In genomic region chr11:97979741-97980140, GRCh38 we compare ENCODE assay signal across 15 cellular contexts.
"Had no signal": no experiment of that assay in that cellular context is flagged by ENCODE, and none has a peak within 500 bp of the region (broad histone marks: within the 10 kb centered on the region; RNA-seq: fewer than 3 reads in every experiment).

No MANE protein-coding gene starts in this region.

- H3K4me3 ChIP-seq: body of pancreas, esophagus squamous epithelium, upper lobe of right lung had no signal

- H3K4me1 Mint-ChIP-seq: natural killer cell; stimulated activated naive B cell treated with anti-CD40 and anti-IgM and Interleukin-4, amounts not matched to agents 10 μg/mL and 1 μg/mL and 100 μg/mL, for 72 hours had no signal

- H3K27me3 Mint-ChIP-seq: effector memory CD8-positive, alpha-beta T cell; stimulated activated naive B cell treated with anti-CD40 and anti-IgM and Interleukin-4, amounts not matched to agents 10 μg/mL and 1 μg/mL and 100 μg/mL, for 72 hours had no signal

- H3K36me3 Mint-ChIP-seq: stimulated activated naive B cell treated with anti-CD40 and anti-IgM and Interleukin-4, amounts not matched to agents 10 μg/mL and 1 μg/mL and 100 μg/mL, for 72 hours had no signal

- H3K27ac Mint-ChIP-seq: effector memory CD8-positive, alpha-beta T cell; natural killer cell; stimulated activated naive B cell treated with anti-CD40 and anti-IgM and Interleukin-4, amounts not matched to agents 10 μg/mL and 1 μg/mL and 100 μg/mL, for 72 hours had no signal

- DNase-seq: activated CD4-positive, alpha-beta T cell treated with anti-CD3 and anti-CD28 coated beads for 1 hour; activated CD8-positive, alpha-beta memory T cell treated with anti-CD3 and anti-CD28 coated beads for 24 hours; activated CD8-positive, alpha-beta memory T cell treated with anti-CD3 and anti-CD28 coated beads, Interleukin-2, amount 50 U/mL, for 48 hours; activated effector memory CD4-positive, alpha-beta T cell treated with Interleukin-2 at 50 U/mL for 16 hours; activated naive CD4-positive, alpha-beta T cell treated with anti-CD3 and anti-CD28 coated beads, Interleukin-2, amount 50 U/mL, for 16 hours; activated T-cell treated with anti-CD3 and anti-CD28 coated beads, Interleukin-2, amount 50 U/mL, for 48 hours; body of pancreas; effector memory CD8-positive, alpha-beta T cell; esophagus squamous epithelium; natural killer cell; stimulated activated naive B cell treated with anti-CD40 and anti-IgM and Interleukin-4, amounts not matched to agents 10 μg/mL and 1 μg/mL and 100 μg/mL, for 72 hours; T-helper 2 cell; upper lobe of right lung; WERI-Rb-1 had no signal

- H3K4me3 Mint-ChIP-seq: effector memory CD8-positive, alpha-beta T cell; natural killer cell; stimulated activated naive B cell treated with anti-CD40 and anti-IgM and Interleukin-4, amounts not matched to agents 10 μg/mL and 1 μg/mL and 100 μg/mL, for 72 hours had no signal

- ATAC-seq: body of pancreas; effector memory CD8-positive, alpha-beta T cell; natural killer cell; sciatic nerve; stimulated activated naive B cell treated with anti-CD40 and anti-IgM and Interleukin-4, amounts not matched to agents 10 μg/mL and 1 μg/mL and 100 μg/mL, for 72 hours; upper lobe of right lung had no signal
